8 cellular contexts compared by ENCODE assay signal in genomic region chr12:9331218-9331626, GRCh38.
DNase-seq lines count a peak whose midpoint lies in the region; ATAC-seq, FAIRE-seq and TF ChIP-seq lines count a peak whose summit lies in the region.

No MANE protein-coding gene starts in this region.

- no peaks in the 10 kb centered on the region for H3K27me3 Mint-ChIP-seq in activated T-helper 2 cell treated with anti-CD3 and anti-CD28 coated beads, Interferon-gamma antibody, Interleukin-2, Interleukin-4, amounts not matched to agents 10 μg/mL and 5 μg/mL and 100 μg/mL, durations not matched to agents 14 hours and 24 hours and 36 hours (ENCODE audit: low read depth)
- H3K27me3 Mint-ChIP-seq in type B pancreatic cell = peaks cover 7% of the 10 kb centered on the region

- no peaks in the 10 kb centered on the region for H3K9me3 ChIP-seq in pancreas

- TF ChIP-seq CTCF in pancreas (IDR thresholded peaks at IDR 0.05) (peak; percentile 88 to 97 (median 94)), type B pancreatic cell (conservative IDR thresholded peaks at IDR 0.05) (peak; percentile 97)

- no peaks in the 10 kb centered on the region for H3K4me1 ChIP-seq in pancreas

- ATAC-seq in HG03103 (IDR thresholded peaks at IDR 0.05; ENCODE audit: low read depth, unreplicated experiment) (peak; percentile 60), pancreas (peak; percentile 80 to 100 (median 96)), GM21717 (IDR thresholded peaks at IDR 0.05; ENCODE audit: unreplicated experiment) (no peak)

- no peak overlapping the region for H3K4me3 Mint-ChIP-seq in activated T-helper 2 cell treated with anti-CD3 and anti-CD28 coated beads, Interferon-gamma antibody, Interleukin-2, Interleukin-4, amounts not matched to agents 10 μg/mL and 5 μg/mL and 100 μg/mL, durations not matched to agents 14 hours and 24 hours and 36 hours (ENCODE audit: low read depth)
- peak overlapping the region; percentile 53 for H3K4me3 Mint-ChIP-seq in type B pancreatic cell

- H3K27ac ChIP-seq in pancreas = no peak overlapping the region

- H3K27ac Mint-ChIP-seq in activated T-helper 2 cell treated with anti-CD3 and anti-CD28 coated beads, Interferon-gamma antibody, Interleukin-2, Interleukin-4, amounts not matched to agents 10 μg/mL and 5 μg/mL and 100 μg/mL, durations not matched to agents 14 hours and 24 hours and 36 hours = no peak overlapping the region
- H3K27ac Mint-ChIP-seq in type B pancreatic cell = peak overlapping the region; percentile 79

- H3K27me3 ChIP-seq in pancreas = no peaks in the 10 kb centered on the region

- FAIRE-seq in RCC 7860 (lab: Jason Lieb, UNC) (no peak), pancreas (lab: Jason Lieb, UNC) (no peak)

- no peaks in the 10 kb centered on the region for H3K36me3 ChIP-seq in pancreas

- 0 to 5% methylated on average over 5 of the region's 5 CpGs for WGBS in pancreas, 2 donors

- intact Hi-C loops in activated T-helper 2 cell treated with anti-CD3 and anti-CD28 coated beads, Interferon-gamma antibody, Interleukin-2, Interleukin-4, amounts not matched to agents 10 μg/mL and 5 μg/mL and 100 μg/mL, durations not matched to agents 14 hours and 24 hours and 36 hours (cut with micrococcal nuclease) = loop anchor here (1.0 to 10.0 kb wide), 3 partner anchors 41 to 404 kb away; partner anchors contain the start of gene CLECL1
- intact Hi-C loops in pancreas (cut with DNase I) = loop anchor here in 2 of 3 donors (5.0 to 10.0 kb wide), 2 partner anchors 374 to 376 kb away; no protein-coding TSS in a partner anchor

- DNase-seq in Daoy (ENCODE audit: low read depth) (peak; percentile 32), RCC 7860 (ENCODE audit: low spot score) (peak; percentile 27), germinal center (ENCODE audit: low spot score) (peak; percentile 63), pancreas (peak; percentile 33 to 89 (median 74)), type B pancreatic cell (ENCODE audit: extremely low spot score, unreplicated experiment) (peak; percentile 79)
- DNase-seq in activated T-helper 2 cell treated with anti-CD3 and anti-CD28 coated beads, Interferon-gamma antibody, Interleukin-2, Interleukin-4, amounts not matched to agents 10 μg/mL and 5 μg/mL and 100 μg/mL, durations not matched to agents 14 hours and 24 hours and 36 hours (ENCODE audit: low spot score) = peak; percentile 49

- peaks cover 2% of the 10 kb centered on the region for H3K9me3 Mint-ChIP-seq in activated T-helper 2 cell treated with anti-CD3 and anti-CD28 coated beads, Interferon-gamma antibody, Interleukin-2, Interleukin-4, amounts not matched to agents 10 μg/mL and 5 μg/mL and 100 μg/mL, durations not matched to agents 14 hours and 24 hours and 36 hours
- H3K9me3 Mint-ChIP-seq in type B pancreatic cell = peaks cover 2% of the 10 kb centered on the region

- peaks cover 17% of the 10 kb centered on the region for H3K4me1 Mint-ChIP-seq in activated T-helper 2 cell treated with anti-CD3 and anti-CD28 coated beads, Interferon-gamma antibody, Interleukin-2, Interleukin-4, amounts not matched to agents 10 μg/mL and 5 μg/mL and 100 μg/mL, durations not matched to agents 14 hours and 24 hours and 36 hours (ENCODE audit: low read depth)
- H3K4me1 Mint-ChIP-seq in type B pancreatic cell (ENCODE audit: unreplicated experiment) = peaks cover 7% of the 10 kb centered on the region

- H3K36me3 Mint-ChIP-seq in activated T-helper 2 cell treated with anti-CD3 and anti-CD28 coated beads, Interferon-gamma antibody, Interleukin-2, Interleukin-4, amounts not matched to agents 10 μg/mL and 5 μg/mL and 100 μg/mL, durations not matched to agents 14 hours and 24 hours and 36 hours (ENCODE audit: low read depth) = no peaks in the 10 kb centered on the region
- peaks cover 26% of the 10 kb centered on the region for H3K36me3 Mint-ChIP-seq in type B pancreatic cell

- H3K4me3 ChIP-seq in pancreas = no peak overlapping the region

Comparison
In these comparisons a context has a peak if more than half of its experiments do, and no peak if none do; other contexts are left out.
1. DNase-seq: peak in every context shown above with its lines; median percentile 79 in type B pancreatic cell; 74 in pancreas; 63 in germinal center; 49 in activated T-helper 2 cell treated with anti-CD3 and anti-CD28 coated beads, Interferon-gamma antibody, Interleukin-2, Interleukin-4, amounts not matched to agents 10 μg/mL and 5 μg/mL and 100 μg/mL, durations not matched to agents 14 hours and 24 hours and 36 hours; 32 in Daoy; 27 in RCC 7860.